In genomic region chr1:88230126-88230525, GRCh38 we compare ENCODE assay signal across 5 cellular contexts.
"Had no signal": no experiment of that assay in that cellular context is flagged by ENCODE, and none has a peak within 500 bp of the region (broad histone marks: within the 10 kb centered on the region; RNA-seq: fewer than 3 reads in every experiment).

No MANE protein-coding gene starts in this region.

- H3K4me3 Mint-ChIP-seq: H9 had no signal

- H3K9me3 Mint-ChIP-seq: H9 had no signal

- ATAC-seq: K562 had no signal

- DNase-seq: GOT3, H9, IMR-90, KG1 had no signal

- H3K4me3 ChIP-seq: K562 had no signal
